In genomic region chr19:14026652-14027192, GRCh38 we compare ENCODE assay signal across 16 cellular contexts. TPM values are rescaled to one million over a fixed set of nuclear protein-coding genes. Genes with fewer than 3 reads are reported as not detected.
"Had no signal": no experiment of that assay in that cellular context is flagged by ENCODE, and none has a peak within 500 bp of the region (broad histone marks: within the 10 kb centered on the region; RNA-seq: fewer than 3 reads in every experiment).

No MANE protein-coding gene starts in this region.

RNA-seq across cellular contexts. Expression of gene RLN3, which starts 1.2 kb away (rescaled TPM):
- total RNA-seq: activated CD4-positive, alpha-beta memory T cell treated with anti-CD3 and anti-CD28 coated beads, Interleukin-2, amount 10 ng/mL, durations not matched to agents 7 days and 5 days; activated CD4-positive, alpha-beta T cell treated with anti-CD3 and anti-CD28 coated beads for 36 hours; activated CD4-positive, alpha-beta T cell treated with anti-CD3 and anti-CD28 coated beads, Interleukin-2, amount 10 ng/mL, durations not matched to agents 7 days and 5 days; activated CD8-positive, alpha-beta memory T cell treated with anti-CD3 and anti-CD28 coated beads, Interleukin-2, amount 10 ng/mL, durations not matched to agents 7 days and 5 days; activated CD8-positive, alpha-beta T cell treated with anti-CD3 and anti-CD28 coated beads, Interleukin-2, amount 10 ng/mL, durations not matched to agents 7 days and 5 days; activated naive CD8-positive, alpha-beta T cell treated with anti-CD3 and anti-CD28 coated beads, Interleukin-2, amount 10 ng/mL, durations not matched to agents 7 days and 5 days; activated T-helper 2 cell treated with anti-CD3 and anti-CD28 coated beads, Interferon-gamma antibody, Interleukin-2, Interleukin-4, amounts not matched to agents 10 μg/mL and 5 μg/mL and 100 μg/mL, durations not matched to agents 14 hours and 24 hours and 36 hours; ascending aorta; bronchial epithelial cell; cardiac muscle cell; chondrocyte; T-helper 1 cell treated with Interleukin-12 subunit alpha and Interleukin-12 subunit beta and Interleukin-4 antibody, amounts not matched to agents 30 ng/mL and 1 ng/mL, for 36 hours; T-helper 17 cell; T-helper 2 cell treated with Interferon-gamma antibody and Interleukin-4, amounts not matched to agents 100 ng/mL and 5 ng/mL, for 36 hours; WTC11 had no signal
- polyA plus RNA-seq: adipose tissue, cardiac muscle cell had no signal

RNA-seq across cellular contexts. Expression of gene PALM3, which starts 35.2 kb away (rescaled TPM):
- total RNA-seq: activated CD4-positive, alpha-beta memory T cell treated with anti-CD3 and anti-CD28 coated beads, Interleukin-2, amount 10 ng/mL, durations not matched to agents 7 days and 5 days; activated CD4-positive, alpha-beta T cell treated with anti-CD3 and anti-CD28 coated beads, Interleukin-2, amount 10 ng/mL, durations not matched to agents 7 days and 5 days; activated CD8-positive, alpha-beta memory T cell treated with anti-CD3 and anti-CD28 coated beads, Interleukin-2, amount 10 ng/mL, durations not matched to agents 7 days and 5 days; activated CD8-positive, alpha-beta T cell treated with anti-CD3 and anti-CD28 coated beads, Interleukin-2, amount 10 ng/mL, durations not matched to agents 7 days and 5 days; activated naive CD8-positive, alpha-beta T cell treated with anti-CD3 and anti-CD28 coated beads, Interleukin-2, amount 10 ng/mL, durations not matched to agents 7 days and 5 days; bronchial epithelial cell; T-helper 1 cell treated with Interleukin-12 subunit alpha and Interleukin-12 subunit beta and Interleukin-4 antibody, amounts not matched to agents 30 ng/mL and 1 ng/mL, for 36 hours; T-helper 17 cell; T-helper 2 cell treated with Interferon-gamma antibody and Interleukin-4, amounts not matched to agents 100 ng/mL and 5 ng/mL, for 36 hours had no signal
